1 cellular context compared by ENCODE assay signal in the genomic region with DNA sequence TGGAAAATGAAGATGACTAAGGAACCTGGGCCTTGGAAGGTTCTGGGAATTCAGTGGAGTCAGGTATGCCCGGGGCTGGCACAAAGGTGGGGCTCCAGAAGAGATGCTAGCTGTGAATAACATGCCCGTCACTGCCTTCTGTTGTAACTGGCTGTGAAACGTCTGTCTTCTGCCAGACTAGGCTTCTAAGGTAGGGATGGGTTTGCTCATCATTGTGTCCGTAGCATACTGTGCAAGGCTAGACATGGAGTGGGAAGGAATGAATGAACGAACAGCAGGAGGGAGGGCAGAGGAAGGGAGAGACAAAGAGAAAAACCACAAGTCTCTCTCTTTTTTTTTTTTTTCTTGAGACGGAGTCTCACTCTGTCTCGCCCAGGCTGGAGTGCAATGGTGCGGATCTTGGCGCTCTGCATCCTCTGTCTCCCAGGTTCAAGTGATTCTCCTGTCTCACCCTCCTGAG.
TF ChIP-seq lines count a peak whose summit lies in the region.

No MANE protein-coding gene starts in this region.

TF ChIP-seq in SK-N-SH, 30 proteins besides CTCF, POLR2A, EP300 and RAD21 (continued from another document):
- TF ChIP-seq, protein P1, sequence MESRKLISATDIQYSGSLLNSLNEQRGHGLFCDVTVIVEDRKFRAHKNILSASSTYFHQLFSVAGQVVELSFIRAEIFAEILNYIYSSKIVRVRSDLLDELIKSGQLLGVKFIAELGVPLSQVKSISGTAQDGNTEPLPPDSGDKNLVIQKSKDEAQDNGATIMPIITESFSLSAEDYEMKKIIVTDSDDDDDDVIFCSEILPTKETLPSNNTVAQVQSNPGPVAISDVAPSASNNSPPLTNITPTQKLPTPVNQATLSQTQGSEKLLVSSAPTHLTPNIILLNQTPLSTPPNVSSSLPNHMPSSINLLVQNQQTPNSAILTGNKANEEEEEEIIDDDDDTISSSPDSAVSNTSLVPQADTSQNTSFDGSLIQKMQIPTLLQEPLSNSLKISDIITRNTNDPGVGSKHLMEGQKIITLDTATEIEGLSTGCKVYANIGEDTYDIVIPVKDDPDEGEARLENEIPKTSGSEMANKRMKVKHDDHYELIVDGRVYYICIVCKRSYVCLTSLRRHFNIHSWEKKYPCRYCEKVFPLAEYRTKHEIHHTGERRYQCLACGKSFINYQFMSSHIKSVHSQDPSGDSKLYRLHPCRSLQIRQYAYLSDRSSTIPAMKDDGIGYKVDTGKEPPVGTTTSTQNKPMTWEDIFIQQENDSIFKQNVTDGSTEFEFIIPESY (IDR thresholded peaks at IDR 0.05; ENCODE audit: borderline replicate concordance, low read depth): no peak
- TF ChIP-seq, protein P2, sequence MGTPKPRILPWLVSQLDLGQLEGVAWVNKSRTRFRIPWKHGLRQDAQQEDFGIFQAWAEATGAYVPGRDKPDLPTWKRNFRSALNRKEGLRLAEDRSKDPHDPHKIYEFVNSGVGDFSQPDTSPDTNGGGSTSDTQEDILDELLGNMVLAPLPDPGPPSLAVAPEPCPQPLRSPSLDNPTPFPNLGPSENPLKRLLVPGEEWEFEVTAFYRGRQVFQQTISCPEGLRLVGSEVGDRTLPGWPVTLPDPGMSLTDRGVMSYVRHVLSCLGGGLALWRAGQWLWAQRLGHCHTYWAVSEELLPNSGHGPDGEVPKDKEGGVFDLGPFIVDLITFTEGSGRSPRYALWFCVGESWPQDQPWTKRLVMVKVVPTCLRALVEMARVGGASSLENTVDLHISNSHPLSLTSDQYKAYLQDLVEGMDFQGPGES (IDR thresholded peaks at IDR 0.05; ENCODE audit: low read depth, low read length): no peak
- TF ChIP-seq NRF1 (IDR thresholded peaks at IDR 0.05; ENCODE audit: low read depth, low read length) (no peak), JUND (IDR thresholded peaks at IDR 0.05) (no peak), YY1 (IDR thresholded peaks at IDR 0.05; ENCODE audit: low read depth) (no peak), FOXM1 (IDR thresholded peaks at IDR 0.05; ENCODE audit: low read depth) (no peak)
- TF ChIP-seq, protein P3, sequence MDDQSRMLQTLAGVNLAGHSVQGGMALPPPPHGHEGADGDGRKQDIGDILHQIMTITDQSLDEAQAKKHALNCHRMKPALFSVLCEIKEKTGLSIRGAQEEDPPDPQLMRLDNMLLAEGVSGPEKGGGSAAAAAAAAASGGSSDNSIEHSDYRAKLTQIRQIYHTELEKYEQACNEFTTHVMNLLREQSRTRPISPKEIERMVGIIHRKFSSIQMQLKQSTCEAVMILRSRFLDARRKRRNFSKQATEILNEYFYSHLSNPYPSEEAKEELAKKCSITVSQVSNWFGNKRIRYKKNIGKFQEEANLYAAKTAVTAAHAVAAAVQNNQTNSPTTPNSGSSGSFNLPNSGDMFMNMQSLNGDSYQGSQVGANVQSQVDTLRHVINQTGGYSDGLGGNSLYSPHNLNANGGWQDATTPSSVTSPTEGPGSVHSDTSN (IDR thresholded peaks at IDR 0.05): no peak
TF ChIP-seq in SK-N-SH: peak in this region for 0.
